Comparison of ENCODE assay signal across 1 cellular context in the genomic region with DNA sequence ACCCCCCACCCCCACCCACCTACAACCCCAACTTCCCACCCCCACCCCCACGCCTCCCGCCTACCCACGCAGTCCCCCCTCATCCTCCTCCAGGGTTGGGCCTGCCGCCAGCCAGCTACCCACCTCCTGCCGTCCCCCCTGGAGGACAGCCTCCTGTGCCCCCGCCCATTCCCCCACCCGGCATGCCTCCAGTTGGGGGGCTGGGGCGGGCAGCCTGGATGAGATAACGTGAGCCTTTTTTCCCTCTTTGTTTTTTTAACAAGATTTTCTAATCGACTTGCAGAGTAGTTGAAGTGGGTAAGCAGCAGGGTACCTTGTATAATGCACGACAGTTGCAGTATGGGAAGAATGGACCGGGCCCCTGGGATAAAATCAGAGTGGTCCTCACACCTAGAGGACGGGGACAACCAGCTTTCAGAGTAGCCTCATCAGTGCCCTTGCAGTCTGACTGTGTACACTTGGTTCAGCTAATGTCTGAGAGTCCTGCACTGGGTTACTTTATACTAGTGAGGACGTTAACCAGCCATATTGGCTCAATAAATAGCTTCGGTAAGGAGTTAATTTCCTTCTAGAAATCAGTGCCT.
TF ChIP-seq lines count a peak whose summit lies in the region.

No MANE protein-coding gene starts in this region.

TF ChIP-seq in endothelial cell of umbilical vein, 7 proteins besides CTCF, POLR2A, EP300 and RAD21:
- TF ChIP-seq POLR2AphosphoS5 (IDR thresholded peaks at IDR 0.05; ENCODE audit: insufficient read depth, low read depth, low read length) (no peak), JUN (IDR thresholded peaks at IDR 0.05; ENCODE audit: borderline replicate concordance, insufficient read depth, insufficient read length, low read depth) (no peak), GATA2 (IDR thresholded peaks at IDR 0.05; ENCODE audit: insufficient read depth, insufficient read length, low read depth, low read length) (no peak), MYC (IDR thresholded peaks at IDR 0.05; ENCODE audit: low read depth, low read length) (no peak), EZH2 (IDR thresholded peaks at IDR 0.05; ENCODE audit: borderline replicate concordance, low read depth, low read length, severe bottlenecking) (no peak), FOS (IDR thresholded peaks at IDR 0.05; ENCODE audit: borderline replicate concordance, insufficient read depth, low read length) (no peak)
- TF ChIP-seq, protein P1, sequence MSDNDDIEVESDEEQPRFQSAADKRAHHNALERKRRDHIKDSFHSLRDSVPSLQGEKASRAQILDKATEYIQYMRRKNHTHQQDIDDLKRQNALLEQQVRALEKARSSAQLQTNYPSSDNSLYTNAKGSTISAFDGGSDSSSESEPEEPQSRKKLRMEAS (IDR thresholded peaks at IDR 0.05; ENCODE audit: insufficient read depth, insufficient read length): no peak
